Comparison of ENCODE assay signal across 21 cellular contexts in genomic region chr17:50188521-50189395, GRCh38. TPM values are rescaled to one million over a fixed set of nuclear protein-coding genes. Genes with fewer than 3 reads are reported as not detected.
DNase-seq lines count a peak whose midpoint lies in the region; ATAC-seq and TF ChIP-seq lines count a peak whose summit lies in the region.
"Had no signal": no experiment of that assay in that cellular context is flagged by ENCODE, and none has a peak within 500 bp of the region (broad histone marks: within the 10 kb centered on the region; RNA-seq: fewer than 3 reads in every experiment).

No MANE protein-coding gene starts in this region.

- H2BK5ac ChIP-seq in IMR-90 (ENCODE audit: low read depth, low read length, poor library complexity, severe bottlenecking), result peak overlapping the region; percentile 99

- peaks cover 12% of the 10 kb centered on the region for H3K27me3 Mint-ChIP-seq in neural progenitor cell (ENCODE audit: insufficient read depth, low read depth)
- H3K27me3 Mint-ChIP-seq: IgD-negative memory B cell; stimulated activated naive CD8-positive, alpha-beta T cell treated with anti-CD3 and anti-CD28 coated beads, Interleukin-15, Interleukin-2, amounts not matched to agents 100 ng/mL and 50 ng/mL, for 24 hours had no signal

- H3K9me1 ChIP-seq in IMR-90 (ENCODE audit: insufficient read depth, low read length), result no peaks in the 10 kb centered on the region; the same call in 1 of the 2 replicates

- H3K4me1 Mint-ChIP-seq in neural progenitor cell, result peaks cover 15% of the 10 kb centered on the region

- peak overlapping the region; percentile 93 for H2AK5ac ChIP-seq in IMR-90 (ENCODE audit: low read depth, low read length)

- H3K4me1 ChIP-seq in IMR-90 (ENCODE audit: control insufficient read depth, insufficient read depth, low read length), result peaks cover 19% of the 10 kb centered on the region
- H3K4me1 ChIP-seq in esophagus muscularis mucosa, result peaks cover 0 to 64% (median 39%) of the 10 kb centered on the region in 4 donors
- H3K4me1 ChIP-seq in neural progenitor cell, result peaks cover 15% of the 10 kb centered on the region
- peaks cover 0 to 68% (median 45%) of the 10 kb centered on the region in 4 donors for H3K4me1 ChIP-seq in tibial artery

- H3K36me3 Mint-ChIP-seq in neural progenitor cell, result peaks cover 6% of the 10 kb centered on the region
- H3K36me3 Mint-ChIP-seq: IgD-negative memory B cell, natural killer cell had no signal

- dilution Hi-C loops in IMR-90 (cut with HindIII; ENCODE audit: low sequenced_read_pairs, unreplicated experiment), result no loop called here

- peak overlapping the region; percentile 65 to 86 for H4K8ac ChIP-seq in IMR-90 (ENCODE audit: low read depth in 2 of 2, low read length in 2 of 2)

- H3K23ac ChIP-seq in IMR-90 (ENCODE audit: low read depth, low read length), result peak overlapping the region; percentile 91

- H4K20me1 ChIP-seq in IMR-90 (ENCODE audit: insufficient read depth, low read length) (peaks cover 95% of the 10 kb centered on the region), neural progenitor cell (ENCODE audit: low read depth) (no peaks in the 10 kb centered on the region)

- peak overlapping the region; percentile 99 for H3K27ac ChIP-seq in IMR-90 (ENCODE audit: insufficient read depth, low read length)
- peak overlapping the region in 3 of 4 donors; percentile 28 to 81 (median 30) for H3K27ac ChIP-seq in esophagus muscularis mucosa (replicated peaks in 1 of 4)
- no peak overlapping the region for H3K27ac ChIP-seq in neural progenitor cell
- H3K27ac ChIP-seq in tibial artery, result peak overlapping the region; percentile 98 to 99
- H3K27ac ChIP-seq: dorsolateral prefrontal cortex had no signal

- H2BK20ac ChIP-seq in IMR-90 (ENCODE audit: low read depth, low read length), result peak overlapping the region; percentile 16; the same call in 1 of the 2 replicates

- CTCF ChIA-PET in IMR-90 (lab: Yijun Ruan, JAX), result interaction anchor here (0.7 to 0.8 kb wide), 2 partner anchors 22 to 25 kb away, joined by 3 to 5 read pairs; no protein-coding TSS in a partner anchor

- TF ChIP-seq POLR2A in IMR-90 (IDR thresholded peaks at IDR 0.05; ENCODE audit: low read depth, low read length), result peak; percentile 48
- no peak for TF ChIP-seq POLR2A in esophagus muscularis mucosa (IDR thresholded peaks at IDR 0.05; ENCODE audit: low read depth)

- H3K4me3 Mint-ChIP-seq in neural progenitor cell, result no peak overlapping the region
- H3K4me3 Mint-ChIP-seq: IgD-negative memory B cell; natural killer cell; stimulated activated naive CD8-positive, alpha-beta T cell treated with anti-CD3 and anti-CD28 coated beads, Interleukin-15, Interleukin-2, amounts not matched to agents 100 ng/mL and 50 ng/mL, for 24 hours had no signal

- H3K27me3 ChIP-seq in IMR-90 (ENCODE audit: control insufficient read depth, insufficient read depth, low read length), result no peaks in the 10 kb centered on the region
- no peaks in the 10 kb centered on the region for H3K27me3 ChIP-seq in esophagus muscularis mucosa
- H3K27me3 ChIP-seq in neural progenitor cell, result no peaks in the 10 kb centered on the region
- H3K27me3 ChIP-seq in tibial artery, result no peaks in the 10 kb centered on the region
- H3K27me3 ChIP-seq: dorsolateral prefrontal cortex, heart left ventricle had no signal

- peak overlapping the region; percentile 21 for H3K27ac Mint-ChIP-seq in neural progenitor cell
- H3K27ac Mint-ChIP-seq: IgD-negative memory B cell; natural killer cell; stimulated activated naive CD8-positive, alpha-beta T cell treated with anti-CD3 and anti-CD28 coated beads, Interleukin-15, Interleukin-2, amounts not matched to agents 100 ng/mL and 50 ng/mL, for 24 hours had no signal

- peak overlapping the region; percentile 69 for H2AFZ ChIP-seq in IMR-90 (replicated peaks; ENCODE audit: low read length, poor library complexity)
- H2AFZ ChIP-seq in neural progenitor cell (replicated peaks), result no peak overlapping the region

- H3K79me2 ChIP-seq in neural progenitor cell (ENCODE audit: low read depth), result no peaks in the 10 kb centered on the region

- 51% methylated on average over 6 of the region's 20 CpGs; no CpG with 5 or more reads in 1 of the 2 experiments for WGBS in IMR-90 (ENCODE audit: extremely low coverage in 2 of 2, insufficient read length in 1 of 2), 2 experiments
- WGBS in esophagus muscularis mucosa, result 71% methylated on average over 12 of the region's 20 CpGs

- ATAC-seq in IMR-90 (ENCODE audit: low read depth) (peak; percentile 0), esophagus mucosa (no peak)
- ATAC-seq: heart left ventricle, natural killer cell had no signal

- no peaks in the 10 kb centered on the region for H3F3A ChIP-seq in neural progenitor cell (ENCODE audit: low read depth)

- BruUV-seq in IMR-90 (replicated peaks; lab: Mats Ljungman, UMichigan), result TSS peak; percentile 11

- peak overlapping the region; percentile 88 for H3K56ac ChIP-seq in IMR-90 (ENCODE audit: extremely low read depth, insufficient read depth, low read length)

- H2BK120ac ChIP-seq in IMR-90 (ENCODE audit: low read depth, low read length), result peak overlapping the region; percentile 72

- H3K18ac ChIP-seq in IMR-90 (ENCODE audit: low read depth, low read length), result peak overlapping the region; percentile 93

- peak overlapping the region; percentile 83 for H4K5ac ChIP-seq in IMR-90 (ENCODE audit: low read depth, low read length)

- no peak for TF ChIP-seq EP300 in esophagus muscularis mucosa (IDR thresholded peaks at IDR 0.05)

- peak overlapping the region; percentile 23; the same call in 1 of the 3 replicates for H2BK15ac ChIP-seq in IMR-90 (ENCODE audit: low read depth, low read length)

- H3K79me1 ChIP-seq in IMR-90 (ENCODE audit: low read depth in 1 of 2, low read length in 2 of 2), result peaks cover 4 to 82% of the 10 kb centered on the region in 2 experiments; a peak in 3 of 4 replicates

- TF ChIP-seq CTCF in IMR-90 (conservative IDR thresholded peaks at IDR 0.05; ENCODE audit: low read depth, low read length) (no peak), esophagus muscularis mucosa (IDR thresholded peaks at IDR 0.05) (no peak), neural progenitor cell (IDR thresholded peaks at IDR 0.05) (no peak), tibial artery (IDR thresholded peaks at IDR 0.05) (no peak)

- in situ Hi-C loops in IMR-90 (cut with MboI; ENCODE audit: low sequenced_read_pairs), result no loop called here

- H3K9me3 ChIP-seq in IMR-90 (ENCODE audit: control insufficient read depth, insufficient read depth, low read length) (no peaks in the 10 kb centered on the region), esophagus muscularis mucosa (no peaks in the 10 kb centered on the region), neural progenitor cell (ENCODE audit: low read depth) (no peaks in the 10 kb centered on the region), tibial artery (no peaks in the 10 kb centered on the region)
- H3K9me3 ChIP-seq: BLaER1 treated with 17β-estradiol and CSF1 and Interleukin-3, amounts not matched to agents 10 nM and 100 nM; heart left ventricle had no signal

- POLR2A ChIA-PET in IMR-90 (lab: Charles Lee; ENCODE audit: unreplicated experiment), result interaction anchor here (0.6 to 3.6 kb wide), 7 partner anchors 8 to 79 kb away, joined by 3 to 17 read pairs (median 5); partner anchors contain the start of gene COL1A1

- H2AK9ac ChIP-seq in IMR-90 (replicated peaks; ENCODE audit: low read depth, low read length, poor library complexity), result peak overlapping the region; percentile 92

- H3K9me3 Mint-ChIP-seq in neural progenitor cell, result no peaks in the 10 kb centered on the region
- H3K9me3 Mint-ChIP-seq: IgD-negative memory B cell; natural killer cell; stimulated activated naive CD8-positive, alpha-beta T cell treated with anti-CD3 and anti-CD28 coated beads, Interleukin-15, Interleukin-2, amounts not matched to agents 100 ng/mL and 50 ng/mL, for 24 hours had no signal

- H4K91ac ChIP-seq in IMR-90 (ENCODE audit: insufficient read depth, low read depth, low read length), result peak overlapping the region; percentile 83

- H3K9ac ChIP-seq in IMR-90 (ENCODE audit: low read depth, low read length) (peak overlapping the region; percentile 58), neural progenitor cell (no peak overlapping the region)
- H3K9ac ChIP-seq: BLaER1 treated with 17β-estradiol and CSF1 and Interleukin-3, amounts not matched to agents 10 nM and 100 nM had no signal

- no peak overlapping the region for H3K4me2 ChIP-seq in IMR-90 (ENCODE audit: low read depth, low read length)
- no peak overlapping the region for H3K4me2 ChIP-seq in neural progenitor cell
- H3K4me2 ChIP-seq: BLaER1 treated with 17β-estradiol and CSF1 and Interleukin-3, amounts not matched to agents 10 nM and 100 nM had no signal

- DNase-seq in IMR-90, result peak; percentile 76
- no peak for DNase-seq in esophagus muscularis mucosa (ENCODE audit: extremely low spot score)
- DNase-seq in neural progenitor cell (ENCODE audit: low spot score), result no peak
- no peak for DNase-seq in tibial artery
- DNase-seq in superior temporal gyrus (ENCODE audit: extremely low spot score), result no peak
- no peak for DNase-seq in HuH-7 (ENCODE audit: low spot score)
- DNase-seq: activated CD4-positive, alpha-beta T cell treated with anti-CD3 and anti-CD28 coated beads, Interleukin-2, amount 50 U/mL, for 4 hours; activated naive CD4-positive, alpha-beta T cell treated with anti-CD3 and anti-CD28 coated beads, Interleukin-2, amount 50 U/mL, for 16 hours; dorsolateral prefrontal cortex; HCEC 1CT; heart left ventricle; MM.1S; natural killer cell; NCI-H187; NCI-H446; NK-92 treated with Interleukin-12 subunit alpha and Interleukin-12 subunit beta, amount 100 ng/mL, for 24 hours had no signal

- H3K36me3 ChIP-seq in IMR-90 (ENCODE audit: control insufficient read depth, insufficient read depth, low read length) (peaks cover 94% of the 10 kb centered on the region), esophagus muscularis mucosa (peaks cover 67 to 87% (median 86%) of the 10 kb centered on the region in 4 donors), neural progenitor cell (no peaks in the 10 kb centered on the region), tibial artery (peaks cover 84 to 85% (median 84%) of the 10 kb centered on the region in 3 donors)
- H3K36me3 ChIP-seq: BLaER1 treated with 17β-estradiol and CSF1 and Interleukin-3, amounts not matched to agents 10 nM and 100 nM had no signal

- no peak overlapping the region for H3K4me3 ChIP-seq in IMR-90 (ENCODE audit: insufficient read depth, low read depth, low read length)
- no peak overlapping the region for H3K4me3 ChIP-seq in esophagus muscularis mucosa
- H3K4me3 ChIP-seq in neural progenitor cell, result no peak overlapping the region
- H3K4me3 ChIP-seq in tibial artery, result no peak overlapping the region
- H3K4me3 ChIP-seq: BLaER1 treated with 17β-estradiol and CSF1 and Interleukin-3, amounts not matched to agents 10 nM and 100 nM; dorsolateral prefrontal cortex; heart left ventricle; lung had no signal

- peak overlapping the region; percentile 100 for H3K4ac ChIP-seq in IMR-90 (ENCODE audit: low read depth, low read length)

- H3K14ac ChIP-seq in IMR-90 (replicated peaks; ENCODE audit: low read depth, low read length), result peak overlapping the region; percentile 91

- no peak for TF ChIP-seq RAD21 in IMR-90 (IDR thresholded peaks at IDR 0.05; ENCODE audit: low read length)

- intact Hi-C loops in IMR-90 (cut with micrococcal nuclease) (no loop called here), esophagus muscularis mucosa (cut with DNase I) (no loop called here), tibial artery (cut with DNase I; ENCODE audit: low total_unique reads) (no loop called here)

RNA-seq across cellular contexts. Expression of gene COL1A1, which starts 12.7 kb away (rescaled TPM):
- 1,825 and 2,180 TPM in 2 replicates for total RNA-seq in IMR-90 (2012; rRNA removed)
- 4,117 and 4,350 TPM in 2 replicates for polyA plus RNA-seq in IMR-90 (2012; rRNA removed)
- polyA plus RNA-seq in IMR-90 (2012; cell fraction: cytosol; rRNA removed), result 6,648 and 7,973 TPM in 2 replicates
- 7,018 and 18,611 TPM in 2 replicates for polyA plus RNA-seq in IMR-90 (2012; cell fraction: nucleus; rRNA removed; ENCODE audit: low replicate concordance)
- total RNA-seq in esophagus muscularis mucosa, result 100 to 1,000 TPM in 1 of 4 donors, 10 to 100 TPM in 3; 20.7 to 123 (median 41.5) TPM
- 1.1 and 4.2 TPM in 2 replicates for total RNA-seq in neural progenitor cell (ENCODE audit: low replicate concordance)
- 42.7 TPM for total RNA-seq in esophagus mucosa

RNA-seq across cellular contexts. Expression of gene SGCA, which starts 23.0 kb away (rescaled TPM):
- not detected in 2 replicates for total RNA-seq in IMR-90 (2012; rRNA removed)
- 0.19 and 0.55 TPM in 2 replicates for polyA plus RNA-seq in IMR-90 (2012; rRNA removed)
- polyA plus RNA-seq in IMR-90 (2012; cell fraction: cytosol; rRNA removed), result 0.36 and 0.43 TPM in 2 replicates
- 0.34 TPM in 1 of 2 replicates, not detected in the other for polyA plus RNA-seq in IMR-90 (2012; cell fraction: nucleus; rRNA removed; ENCODE audit: low replicate concordance)
- 100 to 1,000 TPM in 1 of 4 donors, 10 to 100 TPM in 3; 72.7 to 145 (median 82.8) TPM for total RNA-seq in esophagus muscularis mucosa
- 1.5 TPM in 1 of 2 replicates, not detected in the other for total RNA-seq in neural progenitor cell (ENCODE audit: low replicate concordance)
- total RNA-seq in esophagus mucosa, result 0.64 TPM
- total RNA-seq: natural killer cell had no signal

RNA-seq across cellular contexts. Expression of gene PPP1R9B, which starts 38.3 kb away (rescaled TPM):
- total RNA-seq in IMR-90 (2012; rRNA removed), result 28.0 and 38.6 TPM in 2 replicates
- polyA plus RNA-seq in IMR-90 (2012; rRNA removed), result 23.0 and 25.8 TPM in 2 replicates
- 16.2 and 19.3 TPM in 2 replicates for polyA plus RNA-seq in IMR-90 (2012; cell fraction: cytosol; rRNA removed)
- 42.2 and 55.1 TPM in 2 replicates for polyA plus RNA-seq in IMR-90 (2012; cell fraction: nucleus; rRNA removed; ENCODE audit: low replicate concordance)
- 10 to 100 TPM; 20.2 to 46.3 (median 37.5) TPM for total RNA-seq in esophagus muscularis mucosa
- total RNA-seq in neural progenitor cell (ENCODE audit: low replicate concordance), result 12.0 and 31.4 TPM in 2 replicates
- 26.3 TPM for total RNA-seq in esophagus mucosa

RNA-seq across cellular contexts. Expression of gene SAMD14, which starts 58.8 kb away (rescaled TPM):
- total RNA-seq in IMR-90 (2012; rRNA removed) (1.4 TPM in 2 replicates), esophagus muscularis mucosa (1 to 10 TPM in 3 of 4 donors, under 1 TPM in 1; 0.98 to 1.8 (median 1.5) TPM), neural progenitor cell (ENCODE audit: low replicate concordance) (8.7 and 27.9 TPM in 2 replicates), esophagus mucosa (0.16 TPM)
- polyA plus RNA-seq in IMR-90 (2012; rRNA removed), result 6.2 and 6.7 TPM in 2 replicates
- polyA plus RNA-seq in IMR-90 (2012; cell fraction: cytosol; rRNA removed), result 2.7 and 5.4 TPM in 2 replicates
- polyA plus RNA-seq in IMR-90 (2012; cell fraction: nucleus; rRNA removed; ENCODE audit: low replicate concordance), result 20.9 and 34.4 TPM in 2 replicates

Comparison
In these comparisons a context has a peak if more than half of its experiments do, and no peak if none do; other contexts are left out.
1. RNA of gene COL1A1, which starts 12.7 kb away (total RNA-seq): 1,825 to 2,180 TPM in IMR-90; 20.7 to 123 TPM in esophagus muscularis mucosa, 42.7 TPM in esophagus mucosa (single experiment) and 1.1 to 4.2 TPM in neural progenitor cell; every median in the first group is over 10 times any median in the second.
2. RNA of gene SGCA, which starts 23.0 kb away (total RNA-seq): 72.7 to 145 TPM in esophagus muscularis mucosa; 0.64 TPM in esophagus mucosa (single experiment), not detected in IMR-90 and 1.5 TPM in neural progenitor cell; every median in the first group is over 10 times any median in the second.